In genomic region chr7:88072036-88072714, GRCh38 we compare ENCODE assay signal across 14 cellular contexts.
DNase-seq lines count a peak whose midpoint lies in the region; ATAC-seq and TF ChIP-seq lines count a peak whose summit lies in the region.
"Had no signal": no experiment of that assay in that cellular context is flagged by ENCODE, and none has a peak within 500 bp of the region (broad histone marks: within the 10 kb centered on the region; RNA-seq: fewer than 3 reads in every experiment).

No MANE protein-coding gene starts in this region.

- H3K27ac ChIP-seq in KMS-11 (peak overlapping the region; percentile 43), stomach (no peak overlapping the region)

- H2AFZ ChIP-seq in KMS-11 (ENCODE audit: low read depth) = no peak overlapping the region

- H4K20me1 ChIP-seq in KMS-11 (ENCODE audit: insufficient read depth) = no peaks in the 10 kb centered on the region; the same call in 1 of the 2 replicates

- H3K27me3 ChIP-seq in KMS-11 (ENCODE audit: insufficient read depth, low read depth) (no peaks in the 10 kb centered on the region), stomach (no peaks in the 10 kb centered on the region)

- no peak for TF ChIP-seq CTCF in KMS-11 (conservative IDR thresholded peaks at IDR 0.05; ENCODE audit: low read depth, low read length)
- no peak for TF ChIP-seq CTCF in stomach (IDR thresholded peaks at IDR 0.05)

- no peak overlapping the region for H3K4me3 ChIP-seq in KMS-11 (IDR thresholded peaks at IDR 0.05; ENCODE audit: insufficient read depth, low read depth, low read length)
- no peak overlapping the region for H3K4me3 ChIP-seq in stomach

- H3K4me2 ChIP-seq in KMS-11 = peak overlapping the region; percentile 79

- WGBS in stomach, 5 donors = 53 to 63% (median 57%) methylated on average over 3 of the region's 3 CpGs

- H3K36me3 ChIP-seq in KMS-11 (ENCODE audit: insufficient read depth) (no peaks in the 10 kb centered on the region), stomach (no peaks in the 10 kb centered on the region)

- H3K9me3 ChIP-seq in stomach = peaks cover 0 to 6% (median 3%) of the 10 kb centered on the region in 4 donors

- H3K4me1 ChIP-seq in KMS-11 (ENCODE audit: low read depth, poor library complexity, severe bottlenecking) = peaks cover 63% of the 10 kb centered on the region
- H3K4me1 ChIP-seq in stomach = no peaks in the 10 kb centered on the region

- intact Hi-C loops in stomach (cut with DNase I; ENCODE audit: low total_unique reads) = no loop called here

- no peak for DNase-seq in stomach
- no peak for DNase-seq in stimulated activated CD4-positive, alpha-beta T cell treated with anti-CD3 and anti-CD28 coated beads, Interleukin-2, amount 100 ng/mL, for 48 hours
- no peak for DNase-seq in LoVo (ENCODE audit: low spot score)
- no peak for DNase-seq in NK-92 (lab: John Stamatoyannopoulos, UW; ENCODE audit: unreplicated experiment)
- DNase-seq: amygdala; endodermal cell; H7; naive thymus-derived CD4-positive, alpha-beta T cell; RPMI8226; stimulated activated naive CD8-positive, alpha-beta T cell treated with anti-CD3 and anti-CD28 coated beads, Interleukin-15, amount 100 ng/mL, for 72 hours had no signal

- peak; percentile 75 for ATAC-seq in GM18508 (IDR thresholded peaks at IDR 0.05; ENCODE audit: insufficient read depth, unreplicated experiment)
- peak; percentile 47 for ATAC-seq in GM19468 (IDR thresholded peaks at IDR 0.05; ENCODE audit: extremely low read depth, unreplicated experiment)
- ATAC-seq in HG02885 (IDR thresholded peaks at IDR 0.05; ENCODE audit: poor library complexity, unreplicated experiment) = peak; percentile 91
- ATAC-seq: naive thymus-derived CD4-positive, alpha-beta T cell; stimulated activated naive CD8-positive, alpha-beta T cell treated with anti-CD3 and anti-CD28 coated beads, Interleukin-15, amount 100 ng/mL, for 72 hours had no signal

- no peak for TF ChIP-seq POLR2A in stomach (IDR thresholded peaks at IDR 0.05)

- no peak overlapping the region for H3K9ac ChIP-seq in KMS-11

- no peak for TF ChIP-seq EP300 in stomach (IDR thresholded peaks at IDR 0.05)

- no peaks in the 10 kb centered on the region for H3K79me2 ChIP-seq in KMS-11 (ENCODE audit: insufficient read depth, low read depth)
